Comparison of ENCODE assay signal across 9 cellular contexts in the genomic region with DNA sequence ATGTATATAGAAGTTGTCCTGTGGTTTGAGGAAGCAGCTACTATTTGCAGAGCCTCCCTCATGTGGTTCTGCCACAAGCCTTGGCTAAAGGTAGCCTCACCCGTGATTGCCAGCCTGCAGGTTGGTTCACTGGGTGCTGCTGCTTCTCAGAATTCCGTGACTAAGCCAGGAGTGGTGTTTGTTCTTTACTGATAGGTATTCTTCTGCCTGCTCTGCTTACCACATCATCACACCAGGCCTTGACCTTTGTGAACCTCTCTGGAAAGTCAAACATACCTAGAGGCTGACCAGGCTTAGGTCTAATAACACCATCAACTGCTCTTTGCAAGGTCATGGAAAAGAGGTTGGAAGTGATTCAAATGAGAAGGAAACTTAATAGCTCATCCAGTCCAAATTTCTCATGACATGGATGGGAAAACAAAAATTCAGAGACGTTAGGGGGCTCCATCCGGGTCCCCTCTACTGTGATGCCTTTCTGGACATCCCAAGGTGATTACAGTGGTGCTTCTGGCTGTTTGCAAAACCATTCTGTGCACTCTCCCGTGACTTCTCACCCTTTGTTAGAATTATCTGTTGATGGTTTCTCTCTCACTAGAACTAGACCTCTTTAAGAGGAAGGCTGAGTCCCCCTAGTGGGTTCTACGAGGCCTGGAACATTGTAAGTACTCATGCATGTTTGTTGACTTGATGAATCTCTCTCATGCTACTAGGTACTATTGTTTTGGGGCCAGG. TPM values are rescaled to one million over a fixed set of nuclear protein-coding genes. Genes with fewer than 3 reads are reported as not detected.
DNase-seq lines count a peak whose midpoint lies in the region; ATAC-seq, FAIRE-seq and TF ChIP-seq lines count a peak whose summit lies in the region.
"Had no signal": no experiment of that assay in that cellular context is flagged by ENCODE, and none has a peak within 500 bp of the region (broad histone marks: within the 10 kb centered on the region; RNA-seq: fewer than 3 reads in every experiment).

No MANE protein-coding gene starts in this region.

- H2AFZ ChIP-seq in hepatocyte, result no peak overlapping the region

- CTCF ChIA-PET in RWPE1 (lab: Yijun Ruan, JAX), result no interaction called here

- peak; percentile 53 for ATAC-seq in GM18867 (IDR thresholded peaks at IDR 0.05; ENCODE audit: unreplicated experiment)

- H3K36me3 ChIP-seq in hepatocyte (replicated peaks; ENCODE audit: insufficient read depth, low read depth), result no peaks in the 10 kb centered on the region

- H3K27ac ChIP-seq in RWPE1 (no peak overlapping the region), hepatocyte (peak overlapping the region; percentile 67)

- POLR2A ChIA-PET in RWPE1 (lab: Yijun Ruan, JAX; ENCODE audit: low non-redundant PET), result no interaction called here

- TF ChIP-seq CTCF in RWPE1 (conservative IDR thresholded peaks at IDR 0.05; ENCODE audit: low read depth) (no peak), hepatocyte (IDR thresholded peaks at IDR 0.05; ENCODE audit: poor library complexity) (peak; percentile 30)

- no peaks in the 10 kb centered on the region for H3K79me2 ChIP-seq in hepatocyte

- DNase-seq in AG08396 (ENCODE audit: low spot score), result peak; percentile 17
- peak; percentile 55 for DNase-seq in RWPE1 (ENCODE audit: low spot score)
- DNase-seq in hepatocyte (ENCODE audit: low spot score), result peak; percentile 69
- DNase-seq in ureter (ENCODE audit: low spot score), result no peak
- DNase-seq in T1000 (lab: John Stamatoyannopoulos, UW), result no peak
- DNase-seq in GM12892 (ENCODE audit: insufficient read length), result no peak
- no peak for DNase-seq in activated gamma-delta T cell treated with Interleukin-2 at 50 U/mL for 16 hours

- 46% methylated on average over 6 of the region's 6 CpGs for WGBS in hepatocyte (ENCODE audit: low lambda C conversion rate, missing lambda C conversion rate)

- H3K9me3 ChIP-seq in hepatocyte (ENCODE audit: low read depth), result no peaks in the 10 kb centered on the region

- no peaks in the 10 kb centered on the region for H3K27me3 ChIP-seq in hepatocyte

- no peak for TF ChIP-seq POLR2A in GM12892 (IDR thresholded peaks at IDR 0.05; ENCODE audit: low read depth, low read length)

- H3K4me1 ChIP-seq in hepatocyte (ENCODE audit: insufficient read depth), result no peaks in the 10 kb centered on the region

- FAIRE-seq in GM12892 (lab: Jason Lieb, UNC), result no peak
- FAIRE-seq: GM18507 had no signal

- H3K4me3 ChIP-seq in hepatocyte, result no peak overlapping the region

- no peaks in the 10 kb centered on the region for H4K20me1 ChIP-seq in hepatocyte (ENCODE audit: insufficient read depth, poor library complexity, severe bottlenecking)

- no peak overlapping the region for H3K4me2 ChIP-seq in hepatocyte

- no peaks in the 10 kb centered on the region for H3K9me2 ChIP-seq in hepatocyte (replicated peaks; ENCODE audit: insufficient read depth)

RNA-seq across cellular contexts. Expression of gene SOCS2, which starts 8.5 kb away (rescaled TPM):
- total RNA-seq in hepatocyte (26.2 and 33.4 TPM in 2 replicates), ureter (39.5 TPM)
- polyA plus RNA-seq in hepatocyte, result 30.9 and 38.6 TPM in 2 replicates
- polyA plus RNA-seq in GM12892 (2012; ENCODE audit: missing spikeins), result 7.1 TPM

Comparison
In these comparisons a context has a peak if more than half of its experiments do, and no peak if none do; other contexts are left out.
1. DNase-seq: peak in AG08396 (single experiment), RWPE1 (single experiment) and hepatocyte (single experiment); none in ureter (single experiment), T1000 (single experiment), GM12892 (single experiment) and activated gamma-delta T cell treated with Interleukin-2 at 50 U/mL for 16 hours (single experiment).